Comparison of ENCODE assay signal across 8 cellular contexts in genomic region chr11:8090756-8091155, GRCh38. TPM values are rescaled to one million over a fixed set of nuclear protein-coding genes. Genes with fewer than 3 reads are reported as not detected.
DNase-seq lines count a peak whose midpoint lies in the region; ATAC-seq, FAIRE-seq and TF ChIP-seq lines count a peak whose summit lies in the region.

No MANE protein-coding gene starts in this region.

- H3K9me1 ChIP-seq in keratinocyte (ENCODE audit: control insufficient read depth, extremely low read depth, insufficient read depth, low read length), result no peaks in the 10 kb centered on the region

- no peaks in the 10 kb centered on the region for H3K79me2 ChIP-seq in HCT116 (ENCODE audit: insufficient read depth, low read length)
- no peaks in the 10 kb centered on the region for H3K79me2 ChIP-seq in keratinocyte (ENCODE audit: control insufficient read depth, insufficient read depth, low read length)

- TF ChIP-seq CTCF in C4-2B (conservative IDR thresholded peaks at IDR 0.05), result peak; percentile 76
- peak; percentile 32 to 68 (median 64); a peak in 5 of 6 replicates for TF ChIP-seq CTCF in HCT116 (IDR thresholded peaks at IDR 0.05 in 2 of 3, conservative IDR thresholded peaks at IDR 0.05 in 1 of 3; ENCODE audit: borderline replicate concordance in 1 of 3, insufficient read depth in 1 of 3, low read depth in 2 of 3, low read length in 2 of 3)
- TF ChIP-seq CTCF in keratinocyte (optimal IDR thresholded peaks at IDR 0.05 in 1 of 3, IDR thresholded peaks at IDR 0.05 in 1 of 3, conservative IDR thresholded peaks at IDR 0.05 in 1 of 3; ENCODE audit: extremely low read depth in 1 of 3, insufficient read depth in 2 of 3, low read length in 3 of 3), result peak; percentile 59 to 64 (median 63)

- TF ChIP-seq RAD21 in HCT116 (IDR thresholded peaks at IDR 0.05; ENCODE audit: low read depth), result peak; percentile 52

- H4K20me1 ChIP-seq in HCT116 (ENCODE audit: insufficient read depth) (no peaks in the 10 kb centered on the region), keratinocyte (ENCODE audit: control insufficient read depth, extremely low read depth, insufficient read depth, low read length) (no peaks in the 10 kb centered on the region)

- no TSS peak for BruUV-seq in HCT116 (replicated peaks; lab: Mats Ljungman, UMichigan)

- H2AFZ ChIP-seq in HCT116 (ENCODE audit: low read depth, low read length, poor library complexity, severe bottlenecking) (no peak overlapping the region), keratinocyte (ENCODE audit: control insufficient read depth, low read length) (no peak overlapping the region)

- no peak for FAIRE-seq in keratinocyte (lab: Jason Lieb, UNC)

- POLR2A ChIA-PET in HCT116 (lab: Charles Lee), result no interaction called here
- POLR2A ChIA-PET in activated CD4-positive, alpha-beta memory T cell treated with anti-CD3 and anti-CD28 coated beads, Interleukin-2, amount 10 ng/mL, durations not matched to agents 7 days and 5 days (lab: Charles Lee), result no interaction called here
- POLR2A ChIA-PET in naive thymus-derived CD4-positive, alpha-beta T cell (lab: Charles Lee), result no interaction called here

- CTCF ChIA-PET in HCT116 (lab: Charles Lee), result interaction anchor here (0.8 to 4.7 kb wide), 16 partner anchors 8 to 993 kb away, joined by 3 to 121 read pairs (median 4); partner anchors contain the start of gene EIF3F
- CTCF ChIA-PET in activated CD4-positive, alpha-beta memory T cell treated with anti-CD3 and anti-CD28 coated beads, Interleukin-2, amount 10 ng/mL, durations not matched to agents 7 days and 5 days (lab: Charles Lee), result interaction anchor here (0.8 to 8.6 kb wide), 11 partner anchors 9 to 116 kb away, joined by 3 to 80 read pairs (median 4); partner anchors contain the start of gene EIF3F
- CTCF ChIA-PET in naive thymus-derived CD4-positive, alpha-beta T cell (lab: Charles Lee), result interaction anchor here (2.0 kb wide), 1 partner anchor 9 kb away, joined by 11 read pairs; no protein-coding TSS in a partner anchor

- ATAC-seq in HCT116 (no peak), HG02763 (IDR thresholded peaks at IDR 0.05; ENCODE audit: unreplicated experiment) (no peak)
- no peak for ATAC-seq in naive thymus-derived CD4-positive, alpha-beta T cell

- H3K27me3 Mint-ChIP-seq in activated CD4-positive, alpha-beta memory T cell treated with anti-CD3 and anti-CD28 coated beads, Interleukin-2, amount 10 ng/mL, durations not matched to agents 7 days and 5 days, result peaks cover under 1% of the 10 kb centered on the region
- H3K27me3 Mint-ChIP-seq in naive thymus-derived CD4-positive, alpha-beta T cell, result peaks cover 0 to 21% (median 5%) of the 10 kb centered on the region in 5 donors

- H3K27me3 ChIP-seq in HCT116 (ENCODE audit: insufficient read depth, low read length) (no peaks in the 10 kb centered on the region), keratinocyte (ENCODE audit: control insufficient read depth, extremely low read depth, insufficient read depth, low read length) (no peaks in the 10 kb centered on the region)
- no peaks in the 10 kb centered on the region for H3K27me3 ChIP-seq in naive thymus-derived CD4-positive, alpha-beta T cell (ENCODE audit: control insufficient read depth in 2 of 2, insufficient read depth in 2 of 2, low read length in 2 of 2)

- dilution Hi-C loops in keratinocyte (cut with MboI; ENCODE audit: extremely low pct_ligation_motif_present, low sequenced_read_pairs), result no loop called here

- H3K9me2 ChIP-seq in HCT116 (ENCODE audit: insufficient read depth), result no peaks in the 10 kb centered on the region

- H3K36me3 ChIP-seq in HCT116 (ENCODE audit: control insufficient read depth in 1 of 2, insufficient read depth in 2 of 2, low read length in 2 of 2) (no peaks in the 10 kb centered on the region), keratinocyte (ENCODE audit: control insufficient read depth in 2 of 2, extremely low read depth in 1 of 2, insufficient read depth in 2 of 2, low read length in 2 of 2) (no peaks in the 10 kb centered on the region)
- H3K36me3 ChIP-seq in naive thymus-derived CD4-positive, alpha-beta T cell (ENCODE audit: control insufficient read depth in 2 of 3, insufficient read depth in 3 of 3, low read length in 3 of 3), result no peaks in the 10 kb centered on the region

- H3K9ac ChIP-seq in HCT116 (ENCODE audit: low read length) (no peak overlapping the region), keratinocyte (ENCODE audit: control insufficient read depth, extremely low read depth, insufficient read depth, low read length) (no peak overlapping the region)

- H3K4me1 ChIP-seq in HCT116 (ENCODE audit: control insufficient read depth in 1 of 2, insufficient read depth in 2 of 2, low read length in 2 of 2) (peaks cover 0 to 10% of the 10 kb centered on the region in 2 experiments; a peak in 2 of 4 replicates), keratinocyte (ENCODE audit: control insufficient read depth, extremely low read depth, insufficient read depth, low read length) (peaks cover 5% of the 10 kb centered on the region)
- no peaks in the 10 kb centered on the region for H3K4me1 ChIP-seq in naive thymus-derived CD4-positive, alpha-beta T cell (ENCODE audit: control insufficient read depth in 2 of 2, insufficient read depth in 2 of 2, low read length in 2 of 2)

- DNase-seq in HCT116 (ENCODE audit: low read depth, low spot score) (peak; percentile 8), keratinocyte (ENCODE audit: low read depth, low spot score) (no peak), NOMO-1 treated with dmso at 0.1 percent for 144 hours (lab: John Stamatoyannopoulos, UW; ENCODE audit: unreplicated experiment) (no peak), NCI-H510A treated with DMSO at 0.1 percent for 48 hours (lab: John Stamatoyannopoulos, UW) (no peak)
- DNase-seq in activated CD4-positive, alpha-beta memory T cell treated with anti-CD3 and anti-CD28 coated beads, Interleukin-2, amount 10 ng/mL, durations not matched to agents 7 days and 5 days, result peak; percentile 22
- DNase-seq in naive thymus-derived CD4-positive, alpha-beta T cell, result no peak

- H3K4me3 Mint-ChIP-seq in activated CD4-positive, alpha-beta memory T cell treated with anti-CD3 and anti-CD28 coated beads, Interleukin-2, amount 10 ng/mL, durations not matched to agents 7 days and 5 days, result no peak overlapping the region
- no peak overlapping the region for H3K4me3 Mint-ChIP-seq in naive thymus-derived CD4-positive, alpha-beta T cell

- H3K27ac Mint-ChIP-seq in activated CD4-positive, alpha-beta memory T cell treated with anti-CD3 and anti-CD28 coated beads, Interleukin-2, amount 10 ng/mL, durations not matched to agents 7 days and 5 days, result no peak overlapping the region
- H3K27ac Mint-ChIP-seq in naive thymus-derived CD4-positive, alpha-beta T cell, result no peak overlapping the region

- H3K36me3 Mint-ChIP-seq in activated CD4-positive, alpha-beta memory T cell treated with anti-CD3 and anti-CD28 coated beads, Interleukin-2, amount 10 ng/mL, durations not matched to agents 7 days and 5 days (ENCODE audit: low read depth), result no peaks in the 10 kb centered on the region
- H3K36me3 Mint-ChIP-seq in naive thymus-derived CD4-positive, alpha-beta T cell, result no peaks in the 10 kb centered on the region

- H3K27ac ChIP-seq in C4-2B (no peak overlapping the region), HCT116 (ENCODE audit: low read depth, low read length) (no peak overlapping the region), keratinocyte (ENCODE audit: control insufficient read depth, insufficient read depth, low read length) (no peak overlapping the region)
- no peak overlapping the region for H3K27ac ChIP-seq in naive thymus-derived CD4-positive, alpha-beta T cell (ENCODE audit: low read depth, low read length)

- no peaks in the 10 kb centered on the region for H3K4me1 Mint-ChIP-seq in activated CD4-positive, alpha-beta memory T cell treated with anti-CD3 and anti-CD28 coated beads, Interleukin-2, amount 10 ng/mL, durations not matched to agents 7 days and 5 days
- H3K4me1 Mint-ChIP-seq in naive thymus-derived CD4-positive, alpha-beta T cell, result peaks cover 0 to 7% (median 4%) of the 10 kb centered on the region in 7 donors

- intact Hi-C loops in HCT116 (cut with micrococcal nuclease), result loop anchor here (10.0 kb wide), 3 partner anchors 196 to 996 kb away; no protein-coding TSS in a partner anchor
- intact Hi-C loops in naive thymus-derived CD4-positive, alpha-beta T cell (cut with micrococcal nuclease), result loop anchor here in 1 of 2 donors (2.0 kb wide), 1 partner anchor 58 kb away; no protein-coding TSS in a partner anchor

- RAD21 ChIA-PET in HCT116 (lab: Charles Lee; ENCODE audit: low non-redundant PET in 1 of 2, low total read pairs in 2 of 2, uncharacterized antibody in 2 of 2, unreplicated experiment in 2 of 2), result interaction anchor here (1.3 to 3.1 kb wide), 4 partner anchors 57 to 84 kb away, joined by 3 to 14 read pairs (median 9); no protein-coding TSS in a partner anchor

- H3K4me2 ChIP-seq in HCT116 (ENCODE audit: low read length) (no peak overlapping the region), keratinocyte (ENCODE audit: control insufficient read depth, extremely low read depth, insufficient read depth, low read depth, low read length) (no peak overlapping the region)

- no peaks in the 10 kb centered on the region for H3K9me3 ChIP-seq in HCT116 (ENCODE audit: control insufficient read depth in 1 of 2, insufficient read depth in 1 of 2, low read depth in 1 of 2, low read length in 2 of 2)
- no peaks in the 10 kb centered on the region for H3K9me3 ChIP-seq in keratinocyte (ENCODE audit: control insufficient read depth, low read depth, low read length)
- no peaks in the 10 kb centered on the region for H3K9me3 ChIP-seq in naive thymus-derived CD4-positive, alpha-beta T cell (ENCODE audit: control insufficient read depth in 2 of 3, low read length in 3 of 3)

- TF ChIP-seq POLR2A in HCT116 (IDR thresholded peaks at IDR 0.05; ENCODE audit: borderline replicate concordance, extremely low read depth, insufficient read depth, insufficient read length), result no peak

- H3K4me3 ChIP-seq in HCT116 (replicated peaks in 1 of 2; ENCODE audit: low read depth in 1 of 2, low read length in 2 of 2) (no peak overlapping the region), keratinocyte (ENCODE audit: control insufficient read depth in 2 of 3, extremely low read depth in 1 of 3, insufficient read depth in 2 of 3, low read depth in 1 of 3, low read length in 3 of 3) (no peak overlapping the region)
- H3K4me3 ChIP-seq in naive thymus-derived CD4-positive, alpha-beta T cell (ENCODE audit: low read length), result no peak overlapping the region

- no peaks in the 10 kb centered on the region for H3K9me3 Mint-ChIP-seq in activated CD4-positive, alpha-beta memory T cell treated with anti-CD3 and anti-CD28 coated beads, Interleukin-2, amount 10 ng/mL, durations not matched to agents 7 days and 5 days
- no peaks in the 10 kb centered on the region for H3K9me3 Mint-ChIP-seq in naive thymus-derived CD4-positive, alpha-beta T cell

RNA-seq across cellular contexts. Expression of gene TUB, which starts 9.7 kb away (rescaled TPM):
- total RNA-seq in HCT116 (2021; ENCODE audit: unreplicated experiment), result 0.02 TPM
- not detected in 2 replicates for polyA plus RNA-seq in HCT116 (2012)
- under 1 TPM; 0.05 to 0.08 TPM for total RNA-seq in activated CD4-positive, alpha-beta memory T cell treated with anti-CD3 and anti-CD28 coated beads, Interleukin-2, amount 10 ng/mL, durations not matched to agents 7 days and 5 days
- polyA plus RNA-seq in keratinocyte, result 0.40 to 0.97 TPM (median 0.84 TPM) in 3 replicates
- 0.10 TPM for polyA plus RNA-seq in keratinocyte (2011; ENCODE audit: low read depth)
- 0.45 and 0.55 TPM in 2 replicates for polyA plus RNA-seq in keratinocyte (2011; cell fraction: cytosol; rRNA removed)
- polyA plus RNA-seq in keratinocyte (2011; cell fraction: nucleus; rRNA removed), result 0.92 and 1.1 TPM in 2 replicates
- 0.14 and 0.87 TPM in 2 replicates for polyA plus RNA-seq in keratinocyte (2012; ENCODE audit: low replicate concordance)
- 0.53 to 2.0 TPM (median 0.83 TPM) in 3 replicates for polyA minus RNA-seq in keratinocyte
- 1.3 TPM for polyA minus RNA-seq in keratinocyte (2011; cell fraction: cytosol; rRNA and poly(A)+ RNA removed)
- polyA minus RNA-seq in keratinocyte (2011; cell fraction: nucleus; rRNA and poly(A)+ RNA removed), result 0.32 and 0.62 TPM in 2 replicates
- under 1 TPM in 3 of 5 experiments, not detected in 2; 0.05 to 0.07 (median 0.05) TPM for total RNA-seq in naive thymus-derived CD4-positive, alpha-beta T cell
- under 1 TPM in 1 of 2 donors, not detected in 1; 0.12 TPM for polyA plus RNA-seq in naive thymus-derived CD4-positive, alpha-beta T cell

Comparison
In these comparisons a context has a peak if more than half of its experiments do, and no peak if none do; other contexts are left out.
1. DNase-seq: peak in HCT116 (single experiment) and activated CD4-positive, alpha-beta memory T cell treated with anti-CD3 and anti-CD28 coated beads, Interleukin-2, amount 10 ng/mL, durations not matched to agents 7 days and 5 days (single experiment); none in keratinocyte (single experiment), NOMO-1 treated with dmso at 0.1 percent for 144 hours (single experiment), NCI-H510A treated with DMSO at 0.1 percent for 48 hours (single experiment) and naive thymus-derived CD4-positive, alpha-beta T cell (0 of 9).
2. Peak in every context shown above with its lines, with median percentiles within 50 percentile points of each other: CTCF ChIP-seq.